In genomic region chr12:51172515-51173431, GRCh38 we compare ENCODE assay signal across 1 cellular context.
TF ChIP-seq lines count a peak whose summit lies in the region.

Gene TFCP2 (minus strand): TSS chr12:51173135. CDS start chr12:51172422, 713 bp downstream.

TF ChIP-seq in HepG2, 621 proteins besides CTCF, POLR2A, EP300 and RAD21 (continued from another document and continues in another):
- TF ChIP-seq ZNF331 (CRISPR knock-in tag; IDR thresholded peaks at IDR 0.05) = no peak
- TF ChIP-seq BRCA1 (CRISPR knock-in tag; IDR thresholded peaks at IDR 0.05) = peak; percentile 83; the same call in 1 of the 2 replicates
- no peak for TF ChIP-seq SSRP1 (CRISPR knock-in tag; IDR thresholded peaks at IDR 0.05)
- TF ChIP-seq MZF1 (CRISPR knock-in tag; IDR thresholded peaks at IDR 0.05; ENCODE audit: borderline replicate concordance) = no peak
- peak; percentile 62; the same call in 1 of the 2 replicates for TF ChIP-seq ZNF317 (CRISPR knock-in tag; IDR thresholded peaks at IDR 0.05)
- TF ChIP-seq ZSCAN20 (CRISPR knock-in tag; IDR thresholded peaks at IDR 0.05; ENCODE audit: borderline replicate concordance) = 0 out of 2 replicates have a peak, but pooled peaks have one; percentile 60
- TF ChIP-seq ZBTB38 (CRISPR knock-in tag; IDR thresholded peaks at IDR 0.05) = peak; percentile 50; the same call in 1 of the 2 replicates
- 0 out of 2 replicates have a peak, but pooled peaks have one; percentile 50 for TF ChIP-seq THAP7 (CRISPR knock-in tag; IDR thresholded peaks at IDR 0.05)
- no peak for TF ChIP-seq ZNF639 (CRISPR knock-in tag; conservative IDR thresholded peaks at IDR 0.05)
- peak; percentile 74 for TF ChIP-seq DRAP1 (CRISPR knock-in tag; IDR thresholded peaks at IDR 0.05)
- TF ChIP-seq ZNF672 (CRISPR knock-in tag; IDR thresholded peaks at IDR 0.05) = no peak
- TF ChIP-seq MYC (CRISPR knock-in tag; IDR thresholded peaks at IDR 0.05; ENCODE audit: borderline replicate concordance) = peak; percentile 60
- TF ChIP-seq RBFOX2 (IDR thresholded peaks at IDR 0.05; ENCODE audit: low read depth, low read length) = peak; percentile 76
- peak; percentile 30; the same call in 1 of the 2 replicates for TF ChIP-seq ZNF225 (CRISPR knock-in tag; IDR thresholded peaks at IDR 0.05)
- TF ChIP-seq THAP9 (CRISPR knock-in tag; IDR thresholded peaks at IDR 0.05; ENCODE audit: borderline replicate concordance) = peak; percentile 98
- TF ChIP-seq TBX2 (CRISPR knock-in tag; IDR thresholded peaks at IDR 0.05; ENCODE audit: borderline replicate concordance) = peak; percentile 65
- 0 out of 2 replicates have a peak, but pooled peaks have one; percentile 67 for TF ChIP-seq NFATC3 (CRISPR knock-in tag; IDR thresholded peaks at IDR 0.05)
- TF ChIP-seq ZNF572 (CRISPR knock-in tag; IDR thresholded peaks at IDR 0.05) = no peak
- peak; percentile 81 for TF ChIP-seq UBTF (CRISPR knock-in tag; IDR thresholded peaks at IDR 0.05)
- TF ChIP-seq CEBPG (CRISPR knock-in tag; IDR thresholded peaks at IDR 0.05) = no peak
- TF ChIP-seq ZNF142 (CRISPR knock-in tag; IDR thresholded peaks at IDR 0.05) = no peak
- no peak for TF ChIP-seq ZNF781 (CRISPR knock-in tag; IDR thresholded peaks at IDR 0.05; ENCODE audit: borderline replicate concordance, not compliant biosample characterization)
- peak; percentile 93 for TF ChIP-seq NR2C2 (CRISPR knock-in tag; IDR thresholded peaks at IDR 0.05; ENCODE audit: borderline replicate concordance)
- TF ChIP-seq FIP1L1 (IDR thresholded peaks at IDR 0.05; ENCODE audit: borderline replicate concordance, insufficient read depth, low read depth, low read length) = no peak
- peak; percentile 18; the same call in 1 of the 2 replicates for TF ChIP-seq ZNF414 (CRISPR knock-in tag; IDR thresholded peaks at IDR 0.05)
- no peak for TF ChIP-seq NR2F2 (IDR thresholded peaks at IDR 0.05; ENCODE audit: borderline replicate concordance, low read depth)
- peak; percentile 22 for TF ChIP-seq IKZF4 (CRISPR knock-in tag; IDR thresholded peaks at IDR 0.05; ENCODE audit: borderline replicate concordance, low read depth, not compliant biosample characterization)
- 0 out of 2 replicates have a peak, but pooled peaks have one; percentile 56 for TF ChIP-seq NFKB2 (CRISPR knock-in tag; IDR thresholded peaks at IDR 0.05; ENCODE audit: borderline replicate concordance)
- no peak for TF ChIP-seq ZNF20 (CRISPR knock-in tag; IDR thresholded peaks at IDR 0.05)
- TF ChIP-seq ZNF431 (CRISPR knock-in tag; IDR thresholded peaks at IDR 0.05; ENCODE audit: borderline replicate concordance, low read depth) = peak; percentile 87; the same call in 1 of the 2 replicates
- TF ChIP-seq ZNF816 (CRISPR knock-in tag; IDR thresholded peaks at IDR 0.05; ENCODE audit: borderline replicate concordance) = peak; percentile 64; the same call in 1 of the 2 replicates
- TF ChIP-seq ZSCAN25 (CRISPR knock-in tag; IDR thresholded peaks at IDR 0.05) = peak; percentile 25; the same call in 1 of the 2 replicates
- TF ChIP-seq ZBTB44 (CRISPR knock-in tag; IDR thresholded peaks at IDR 0.05) = no peak
- TF ChIP-seq RFXAP (CRISPR knock-in tag; IDR thresholded peaks at IDR 0.05; ENCODE audit: borderline replicate concordance) = peak; percentile 98
- TF ChIP-seq ASH2L (IDR thresholded peaks at IDR 0.05; ENCODE audit: insufficient read length, low read depth, low read length) = peak; percentile 82
- 0 out of 2 replicates have a peak, but pooled peaks have one; percentile 41 for TF ChIP-seq CC2D1A (CRISPR knock-in tag; IDR thresholded peaks at IDR 0.05)
- TF ChIP-seq HMGXB4 (CRISPR knock-in tag; IDR thresholded peaks at IDR 0.05; ENCODE audit: borderline replicate concordance in 1 of 2, low read depth in 1 of 2) = peak in 1 of 2 experiments; percentile 55; a peak in 3 of 4 replicates
- TF ChIP-seq STAG1 (CRISPR knock-in tag; IDR thresholded peaks at IDR 0.05) = peak; percentile 11; the same call in 1 of the 2 replicates
- TF ChIP-seq BRF2 (CRISPR knock-in tag; IDR thresholded peaks at IDR 0.05) = peak; percentile 68; the same call in 1 of the 2 replicates
